ENCODE assay signal across 8 cellular contexts in the genomic region with DNA sequence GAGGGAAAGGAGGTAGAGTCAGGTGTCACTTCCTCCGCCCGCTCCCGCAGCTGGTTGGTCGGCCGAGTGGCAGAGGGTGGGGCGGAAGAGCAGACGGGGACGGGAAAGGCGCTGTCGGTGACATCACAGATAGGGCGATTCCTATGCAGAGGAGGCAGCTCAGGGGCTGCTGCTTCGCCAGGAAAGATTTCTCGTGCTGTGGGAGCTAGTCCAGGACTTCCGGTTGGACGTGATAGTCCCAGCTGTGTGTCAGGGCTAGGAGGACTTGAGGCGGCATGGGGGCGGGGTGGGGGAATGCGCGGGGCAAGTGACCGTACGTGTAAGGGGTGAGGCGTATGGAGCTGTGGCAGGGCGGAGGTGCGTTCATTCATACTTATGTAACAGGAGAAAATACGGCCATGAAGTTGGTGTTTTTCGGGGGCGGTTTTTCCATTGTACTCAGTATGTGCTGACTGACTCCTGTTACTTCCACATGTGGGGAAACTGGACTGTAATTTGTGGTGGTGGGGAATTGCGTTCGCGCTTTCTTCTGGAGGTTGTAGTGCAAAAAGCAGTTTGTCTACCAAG.
DNase-seq lines count a peak whose midpoint lies in the region; ATAC-seq and TF ChIP-seq lines count a peak whose summit lies in the region.
"Not testable (repeated sequence)": the region's sequence is repeated elsewhere in the genome, so short reads cannot be mapped to it uniquely, and the experiment has no call there.

No MANE protein-coding gene starts in this region.

- H3K4me3 ChIP-seq in choroid plexus epithelial cell (ENCODE audit: low read depth, low read length) = peak overlapping the region; percentile 50
- not testable (repeated sequence) for H3K4me3 ChIP-seq in rectal smooth muscle tissue (ENCODE audit: low read length)

- peak overlapping the region; percentile 68 for H3K27ac ChIP-seq in rectal smooth muscle tissue (ENCODE audit: low read depth, low read length)

- POLR2A ChIA-PET in activated CD8-positive, alpha-beta T cell treated with anti-CD3 and anti-CD28 coated beads, Interleukin-2, amount 10 ng/mL, durations not matched to agents 7 days and 5 days (lab: Charles Lee) = not testable (repeated sequence)

- peak overlapping the region; percentile 81 for H3K4me3 Mint-ChIP-seq in activated CD8-positive, alpha-beta T cell treated with anti-CD3 and anti-CD28 coated beads, Interleukin-2, amount 10 ng/mL, durations not matched to agents 7 days and 5 days

- peak; percentile 94 for ATAC-seq in GM18868 (IDR thresholded peaks at IDR 0.05; ENCODE audit: unreplicated experiment)
- peak; percentile 93 for ATAC-seq in HG03039 (IDR thresholded peaks at IDR 0.05; ENCODE audit: unreplicated experiment)
- peak; percentile 92 for ATAC-seq in activated CD8-positive, alpha-beta T cell treated with anti-CD3 and anti-CD28 coated beads, Interleukin-2, amount 10 ng/mL, durations not matched to agents 7 days and 5 days

- not testable (repeated sequence) for H3K27me3 Mint-ChIP-seq in activated CD8-positive, alpha-beta T cell treated with anti-CD3 and anti-CD28 coated beads, Interleukin-2, amount 10 ng/mL, durations not matched to agents 7 days and 5 days (ENCODE audit: low read depth)

- not testable (repeated sequence) for H3K9me3 Mint-ChIP-seq in activated CD8-positive, alpha-beta T cell treated with anti-CD3 and anti-CD28 coated beads, Interleukin-2, amount 10 ng/mL, durations not matched to agents 7 days and 5 days (ENCODE audit: insufficient read depth)

- H3K36me3 Mint-ChIP-seq in activated CD8-positive, alpha-beta T cell treated with anti-CD3 and anti-CD28 coated beads, Interleukin-2, amount 10 ng/mL, durations not matched to agents 7 days and 5 days (ENCODE audit: low read depth) = not testable (repeated sequence)

- not testable (repeated sequence) for TF ChIP-seq CTCF in choroid plexus epithelial cell (conservative IDR thresholded peaks at IDR 0.05; ENCODE audit: low read depth, low read length)

- not testable (repeated sequence) for H3K4me1 Mint-ChIP-seq in activated CD8-positive, alpha-beta T cell treated with anti-CD3 and anti-CD28 coated beads, Interleukin-2, amount 10 ng/mL, durations not matched to agents 7 days and 5 days (ENCODE audit: low read depth)

- H3K27ac Mint-ChIP-seq in activated CD8-positive, alpha-beta T cell treated with anti-CD3 and anti-CD28 coated beads, Interleukin-2, amount 10 ng/mL, durations not matched to agents 7 days and 5 days = peak overlapping the region; percentile 98

- peak; percentile 79 for DNase-seq in A172 (ENCODE audit: low spot score)
- peak; percentile 11 for DNase-seq in NCI-H774 (lab: John Stamatoyannopoulos, UW)
- peak; percentile 63 for DNase-seq in activated CD8-positive, alpha-beta T cell treated with anti-CD3 and anti-CD28 coated beads, Interleukin-2, amount 10 ng/mL, durations not matched to agents 7 days and 5 days
- DNase-seq in choroid plexus epithelial cell (ENCODE audit: low read depth) = peak; percentile 83
- DNase-seq in iPS-NIHi7 (ENCODE audit: extremely low spot score) = peak; percentile 1

- not testable (repeated sequence) for H3K36me3 ChIP-seq in rectal smooth muscle tissue (ENCODE audit: control insufficient read depth, insufficient read depth, low read length)

- not testable (repeated sequence) for H3K9ac ChIP-seq in rectal smooth muscle tissue (ENCODE audit: low read length)

- CTCF ChIA-PET in activated CD8-positive, alpha-beta T cell treated with anti-CD3 and anti-CD28 coated beads, Interleukin-2, amount 10 ng/mL, durations not matched to agents 7 days and 5 days (lab: Charles Lee) = not testable (repeated sequence)

- not testable (repeated sequence) for H3K27me3 ChIP-seq in rectal smooth muscle tissue (ENCODE audit: control insufficient read depth, insufficient read depth, low read length)

- H3K4me1 ChIP-seq in rectal smooth muscle tissue (ENCODE audit: control insufficient read depth, insufficient read depth, low read length) = not testable (repeated sequence)

Comparison
In these comparisons a context has a peak if more than half of its experiments do, and no peak if none do; other contexts are left out.
1. DNase-seq: peak in every context shown above with its lines; median percentile 83 in choroid plexus epithelial cell; 79 in A172; 63 in activated CD8-positive, alpha-beta T cell treated with anti-CD3 and anti-CD28 coated beads, Interleukin-2, amount 10 ng/mL, durations not matched to agents 7 days and 5 days; 11 in NCI-H774; 1 in iPS-NIHi7.